ENCODE assay signal across 8 cellular contexts in genomic region chr21:34510148-34511142, GRCh38. TPM values are rescaled to one million over a fixed set of nuclear protein-coding genes. Genes with fewer than 3 reads are reported as not detected.
DNase-seq lines count a peak whose midpoint lies in the region; ATAC-seq, FAIRE-seq and TF ChIP-seq lines count a peak whose summit lies in the region.

No MANE protein-coding gene starts in this region.

- TF ChIP-seq CTCF in AG04450 (IDR thresholded peaks at IDR 0.05; ENCODE audit: low read depth, low read length): peak; percentile 87
- TF ChIP-seq CTCF in epithelial cell of proximal tubule (conservative IDR thresholded peaks at IDR 0.05; ENCODE audit: low read depth, low read length): peak; percentile 84
- peak; percentile 53 to 69 (median 59) for TF ChIP-seq CTCF in testis (IDR thresholded peaks at IDR 0.05)

- CTCF ChIA-PET in AG04450 (lab: Charles Lee): interaction anchor here (0.6 to 4.8 kb wide), 22 partner anchors 9 to 143 kb away, joined by 3 to 102 read pairs (median 6); no protein-coding TSS in a partner anchor
- CTCF ChIA-PET in naive thymus-derived CD4-positive, alpha-beta T cell (lab: Charles Lee): interaction anchor here (0.7 kb wide), 1 partner anchor 92 kb away, joined by 3 read pairs; no protein-coding TSS in a partner anchor

- H3K4me3 Mint-ChIP-seq in naive thymus-derived CD4-positive, alpha-beta T cell: no peak overlapping the region

- H3K27ac Mint-ChIP-seq in naive thymus-derived CD4-positive, alpha-beta T cell: peak overlapping the region in 1 of 9 donors; percentile 6

- peaks cover 0 to 1% (median 0%) of the 10 kb centered on the region in 11 donors for H3K9me3 Mint-ChIP-seq in naive thymus-derived CD4-positive, alpha-beta T cell

- no peaks in the 10 kb centered on the region for H3K27me3 ChIP-seq in AG04450 (ENCODE audit: control insufficient read depth, insufficient read depth, low read length)
- H3K27me3 ChIP-seq in naive thymus-derived CD4-positive, alpha-beta T cell (ENCODE audit: control insufficient read depth in 2 of 2, insufficient read depth in 2 of 2, low read length in 2 of 2): no peaks in the 10 kb centered on the region
- no peaks in the 10 kb centered on the region for H3K27me3 ChIP-seq in testis

- H3K27ac ChIP-seq in AG04450 (ENCODE audit: low read depth, low read length) (no peak overlapping the region), testis (no peak overlapping the region)
- H3K27ac ChIP-seq in naive thymus-derived CD4-positive, alpha-beta T cell (ENCODE audit: low read depth, low read length): no peak overlapping the region

- H3K36me3 ChIP-seq in naive thymus-derived CD4-positive, alpha-beta T cell (ENCODE audit: control insufficient read depth in 2 of 3, insufficient read depth in 3 of 3, low read length in 3 of 3): no peaks in the 10 kb centered on the region
- H3K36me3 ChIP-seq in testis (ENCODE audit: low read depth, missing control alignments): no peaks in the 10 kb centered on the region

- no peak for FAIRE-seq in GM19239 (lab: Jason Lieb, UNC)

- POLR2A ChIA-PET in AG04450 (lab: Yijun Ruan, JAX): interaction anchor here (0.6 to 1.1 kb wide), 3 partner anchors 16 to 93 kb away, joined by 3 to 11 read pairs (median 7); no protein-coding TSS in a partner anchor
- POLR2A ChIA-PET in naive thymus-derived CD4-positive, alpha-beta T cell (lab: Charles Lee): no interaction called here

- WGBS in testis, 2 donors: 78 to 81% methylated on average over 12 to 15 of the region's 15 CpGs

- H3K4me1 ChIP-seq in naive thymus-derived CD4-positive, alpha-beta T cell (ENCODE audit: control insufficient read depth in 2 of 2, insufficient read depth in 2 of 2, low read length in 2 of 2): no peaks in the 10 kb centered on the region
- H3K4me1 ChIP-seq in testis: no peaks in the 10 kb centered on the region

- no peaks in the 10 kb centered on the region for H3K36me3 Mint-ChIP-seq in naive thymus-derived CD4-positive, alpha-beta T cell

- DNase-seq in AG04450 (ENCODE audit: low read depth, low spot score): no peak
- DNase-seq in GM19239 (ENCODE audit: insufficient read length, low spot score): peak; percentile 37
- peak; percentile 8 for DNase-seq in NCI-H128 (lab: John Stamatoyannopoulos, UW; ENCODE audit: unreplicated experiment)
- peak; percentile 83 for DNase-seq in activated CD4-positive, alpha-beta T cell treated with anti-CD3 and anti-CD28 coated beads for 48 hours
- no peak for DNase-seq in epithelial cell of proximal tubule (ENCODE audit: low read depth)
- DNase-seq in naive thymus-derived CD4-positive, alpha-beta T cell: peak in 3 of 9 donors; percentile 4 to 64 (median 26)
- peak; percentile 81 for DNase-seq in testis
- no peak for DNase-seq in T-helper 9 cell

- peak; percentile 72 for ATAC-seq in naive thymus-derived CD4-positive, alpha-beta T cell

- peaks cover 0 to 6% (median 5%) of the 10 kb centered on the region in 5 donors for H3K27me3 Mint-ChIP-seq in naive thymus-derived CD4-positive, alpha-beta T cell

- H3K9me3 ChIP-seq in AG04450 (ENCODE audit: control insufficient read depth, insufficient read depth, low read length) (no peaks in the 10 kb centered on the region), testis (no peaks in the 10 kb centered on the region)
- no peaks in the 10 kb centered on the region for H3K9me3 ChIP-seq in naive thymus-derived CD4-positive, alpha-beta T cell (ENCODE audit: control insufficient read depth in 2 of 3, low read length in 3 of 3)

- no peak for TF ChIP-seq POLR2A in testis (IDR thresholded peaks at IDR 0.05)

- H3K4me1 Mint-ChIP-seq in naive thymus-derived CD4-positive, alpha-beta T cell: peaks cover 0 to 8% (median 0%) of the 10 kb centered on the region in 7 donors

- intact Hi-C loops in naive thymus-derived CD4-positive, alpha-beta T cell (cut with micrococcal nuclease): loop anchor here in 1 of 2 donors (1.0 kb wide), 2 partner anchors 93 to 120 kb away; no protein-coding TSS in a partner anchor
- intact Hi-C loops in testis (cut with DNase I; ENCODE audit: low total_unique reads): no loop called here

- H3K4me3 ChIP-seq in AG04450 (ENCODE audit: low read depth, low read length): no peak overlapping the region
- no peak overlapping the region for H3K4me3 ChIP-seq in epithelial cell of proximal tubule (ENCODE audit: low read depth, low read length)
- H3K4me3 ChIP-seq in naive thymus-derived CD4-positive, alpha-beta T cell (ENCODE audit: low read length): no peak overlapping the region
- no peak overlapping the region for H3K4me3 ChIP-seq in testis

RNA-seq across cellular contexts. Expression of gene KCNE1, which starts 1.6 kb away (rescaled TPM):
- polyA plus RNA-seq in AG04450 (2011; rRNA removed): 0.38 and 0.52 TPM in 2 replicates
- 0.51 and 1.00 TPM in 2 replicates for polyA minus RNA-seq in AG04450 (2011; rRNA and poly(A)+ RNA removed)
- total RNA-seq in epithelial cell of proximal tubule: 0.22 TPM in 1 of 2 replicates, not detected in the other
- 1 to 10 TPM in 1 of 5 experiments, under 1 TPM in 4; 0.24 to 9.2 (median 0.49) TPM for total RNA-seq in naive thymus-derived CD4-positive, alpha-beta T cell
- polyA plus RNA-seq in naive thymus-derived CD4-positive, alpha-beta T cell: not detected
- total RNA-seq in testis: 10 to 100 TPM; 12.4 to 16.7 TPM
- polyA plus RNA-seq in testis (ENCODE audit: insufficient read depth, low read depth, low replicate concordance): 7.3 TPM

Comparison
In these comparisons a context has a peak if more than half of its experiments do, and no peak if none do; other contexts are left out.
1. DNase-seq: peak in GM19239 (single experiment), NCI-H128 (single experiment), activated CD4-positive, alpha-beta T cell treated with anti-CD3 and anti-CD28 coated beads for 48 hours (single experiment) and testis (single experiment); none in AG04450 (single experiment), epithelial cell of proximal tubule (single experiment) and T-helper 9 cell (single experiment).
2. Peak in every context shown above with its lines, with median percentiles within 50 percentile points of each other: CTCF ChIP-seq.